10 cellular contexts compared by ENCODE assay signal in genomic region chr17:7589891-7590611, GRCh38. TPM values are rescaled to one million over a fixed set of nuclear protein-coding genes. Genes with fewer than 3 reads are reported as not detected.
DNase-seq lines count a peak whose midpoint lies in the region; ATAC-seq, FAIRE-seq and TF ChIP-seq lines count a peak whose summit lies in the region.
"Had no signal": no experiment of that assay in that cellular context is flagged by ENCODE, and none has a peak within 500 bp of the region (broad histone marks: within the 10 kb centered on the region; RNA-seq: fewer than 3 reads in every experiment).

SOX15 (minus strand) TSS chr17:7590094; CDS start chr17:7589676, 418 bp downstream.

- H3K27ac Mint-ChIP-seq in activated naive CD4-positive, alpha-beta T cell treated with anti-CD3 and anti-CD28 coated beads, Interleukin-2, amount 10 ng/mL, durations not matched to agents 7 days and 5 days, result peak within 1 kb of the TSS; percentile 74

- peak; percentile 5 for ATAC-seq in left lobe of liver
- peak in 1 of 2 donors; percentile 23 for ATAC-seq in upper lobe of left lung (ENCODE audit: low FRiP score in 2 of 2)
- no peak for ATAC-seq in GM18505 (IDR thresholded peaks at IDR 0.05; ENCODE audit: unreplicated experiment)
- ATAC-seq in HG03442 (IDR thresholded peaks at IDR 0.05; ENCODE audit: unreplicated experiment), result no peak

- TF ChIP-seq CTCF in bronchial epithelial cell (IDR thresholded peaks at IDR 0.05; ENCODE audit: insufficient read depth, low read length, severe bottlenecking), result no peak
- no peak for TF ChIP-seq CTCF in upper lobe of left lung (IDR thresholded peaks at IDR 0.05)

- H3K36me3 ChIP-seq in bronchial epithelial cell (ENCODE audit: control insufficient read depth, insufficient read depth, low read length), result peaks cover 27% of the 10 kb centered on the region
- peaks cover 29 to 76% (median 66%) of the 10 kb centered on the region in 4 donors for H3K36me3 ChIP-seq in upper lobe of left lung

- no peaks in the 10 kb centered on the region for H3K27me3 ChIP-seq in bronchial epithelial cell (ENCODE audit: control insufficient read depth, insufficient read depth, low read length)
- no peaks in the 10 kb centered on the region for H3K27me3 ChIP-seq in upper lobe of left lung

- no peaks in the 10 kb centered on the region for H3K9me3 Mint-ChIP-seq in activated naive CD4-positive, alpha-beta T cell treated with anti-CD3 and anti-CD28 coated beads, Interleukin-2, amount 10 ng/mL, durations not matched to agents 7 days and 5 days
- H3K9me3 Mint-ChIP-seq: naive B cell had no signal

- no peak for TF ChIP-seq POLR2A in upper lobe of left lung (IDR thresholded peaks at IDR 0.05)
- TF ChIP-seq POLR2A in GM18505 (IDR thresholded peaks at IDR 0.05; ENCODE audit: borderline replicate concordance, extremely low read depth, insufficient read depth, insufficient read length), result no peak

- DNase-seq in activated naive CD4-positive, alpha-beta T cell treated with anti-CD3 and anti-CD28 coated beads, Interleukin-2, amount 10 ng/mL, durations not matched to agents 7 days and 5 days, result no peak
- DNase-seq in activated naive CD4-positive, alpha-beta T cell treated with Interleukin-2 at 50 U/mL for 16 hours, result no peak
- DNase-seq in bronchial epithelial cell (ENCODE audit: low read depth), result peak; percentile 87
- DNase-seq in left lobe of liver (ENCODE audit: low spot score), result no peak
- DNase-seq in upper lobe of left lung, result peak in 1 of 2 donors; percentile 76
- no peak for DNase-seq in central memory CD4-positive, alpha-beta T cell
- DNase-seq: DMS79 treated with DMSO at 0.1 percent for 48 hours had no signal

- 75 to 76% methylated on average over 17 to 22 of the region's 23 CpGs for WGBS in upper lobe of left lung, 2 donors

- no peaks in the 10 kb centered on the region for H3K27me3 Mint-ChIP-seq in activated naive CD4-positive, alpha-beta T cell treated with anti-CD3 and anti-CD28 coated beads, Interleukin-2, amount 10 ng/mL, durations not matched to agents 7 days and 5 days
- H3K27me3 Mint-ChIP-seq: naive B cell had no signal

- CTCF ChIA-PET in activated naive CD4-positive, alpha-beta T cell treated with anti-CD3 and anti-CD28 coated beads, Interleukin-2, amount 10 ng/mL, durations not matched to agents 7 days and 5 days (lab: Charles Lee), result interaction anchor here (1.0 to 2.6 kb wide), 17 partner anchors 10 to 545 kb away, joined by 3 to 22 read pairs (median 4); partner anchors contain the start of genes FXR2 and TMEM95

- no peak for TF ChIP-seq EP300 in upper lobe of left lung (IDR thresholded peaks at IDR 0.05)

- H3K9me3 ChIP-seq in upper lobe of left lung, result no peaks in the 10 kb centered on the region

- H3K4me1 Mint-ChIP-seq in activated naive CD4-positive, alpha-beta T cell treated with anti-CD3 and anti-CD28 coated beads, Interleukin-2, amount 10 ng/mL, durations not matched to agents 7 days and 5 days, result peaks cover 15% of the 10 kb centered on the region

- H3K4me3 Mint-ChIP-seq in activated naive CD4-positive, alpha-beta T cell treated with anti-CD3 and anti-CD28 coated beads, Interleukin-2, amount 10 ng/mL, durations not matched to agents 7 days and 5 days, result no peak within 1 kb of the TSS

- H3K36me3 Mint-ChIP-seq in activated naive CD4-positive, alpha-beta T cell treated with anti-CD3 and anti-CD28 coated beads, Interleukin-2, amount 10 ng/mL, durations not matched to agents 7 days and 5 days, result peaks cover 48% of the 10 kb centered on the region

- peaks cover 17 to 18% (median 17%) of the 10 kb centered on the region in 4 donors for H3K4me1 ChIP-seq in upper lobe of left lung

- peak within 1 kb of the TSS; percentile 78 for H3K4me3 ChIP-seq in bronchial epithelial cell (ENCODE audit: low read depth, low read length)
- H3K4me3 ChIP-seq in upper lobe of left lung, result peak within 1 kb of the TSS; percentile 18 to 38 (median 26)

- no peak for FAIRE-seq in bronchial epithelial cell (lab: Jason Lieb, UNC)

- peak within 1 kb of the TSS; percentile 12 to 59 (median 32) for H3K27ac ChIP-seq in upper lobe of left lung

RNA-seq across cellular contexts. Expression of gene SOX15, which starts in this region (rescaled TPM):
- total RNA-seq in bronchial epithelial cell, result 23.4 and 41.7 TPM in 2 replicates
- 0.20 TPM for total RNA-seq in left lobe of liver
- total RNA-seq in upper lobe of left lung, result 1 to 10 TPM in 1 of 6 donors, under 1 TPM in 2, not detected in 3; 0.63 to 1.5 (median 0.71) TPM

Comparison
In these comparisons a context has a peak if more than half of its experiments do, and no peak if none do; other contexts are left out.
1. Peak in ATAC-seq in left lobe of liver; RNA of the gene not detected or under 1 TPM.